8 cellular contexts compared by ENCODE assay signal in the genomic region with DNA sequence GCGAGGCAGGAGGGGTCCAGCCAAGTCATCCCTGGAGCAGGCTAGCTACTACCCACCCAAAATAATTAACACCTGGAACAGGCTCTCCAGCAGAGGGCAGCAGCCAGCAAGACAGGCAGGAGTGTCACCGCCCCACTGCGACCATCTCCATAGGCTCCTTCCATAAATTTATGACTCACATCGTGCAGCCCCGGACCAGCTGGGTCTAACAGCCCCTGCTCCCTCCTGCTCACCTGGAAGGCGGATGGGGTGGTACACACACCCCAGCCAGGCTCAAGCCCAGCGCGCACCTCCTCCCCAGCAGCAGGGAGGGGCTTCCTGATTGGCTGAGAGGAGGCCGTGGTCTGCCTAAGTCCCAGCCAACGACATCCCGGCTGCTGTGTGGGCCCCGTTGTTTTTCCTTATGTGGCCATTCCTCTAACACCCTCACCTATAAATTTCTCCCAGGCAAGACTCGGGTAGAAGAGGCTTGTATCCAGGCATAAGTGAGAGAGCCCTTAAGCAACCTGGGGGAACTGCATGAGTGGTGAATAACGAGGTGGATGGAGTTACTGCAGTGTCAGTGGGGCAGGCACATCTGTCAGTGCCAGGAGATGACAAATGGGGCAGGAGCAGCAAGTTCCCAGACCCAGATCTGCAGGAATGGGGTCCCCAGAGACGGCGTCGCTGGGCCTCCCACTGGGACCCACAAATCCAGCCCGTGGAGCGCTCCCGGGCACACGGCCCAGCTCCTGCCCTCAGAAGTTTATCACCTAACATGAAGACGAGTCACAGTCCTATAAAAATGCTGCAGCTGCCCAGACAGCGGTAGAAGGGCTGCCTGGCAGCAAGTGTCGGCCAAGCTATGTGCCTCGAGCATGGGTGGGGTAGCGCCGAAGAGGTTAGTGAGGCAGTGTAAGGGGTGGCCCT. TPM values are rescaled to one million over a fixed set of nuclear protein-coding genes. Genes with fewer than 3 reads are reported as not detected.
DNase-seq lines count a peak whose midpoint lies in the region; ATAC-seq lines count a peak whose summit lies in the region.

No MANE protein-coding gene starts in this region.

- H3K9me3 ChIP-seq in CD4-positive, alpha-beta memory T cell (ENCODE audit: control insufficient read depth in 1 of 2, low read length in 2 of 2) = no peaks in the 10 kb centered on the region

- peaks cover 2 to 17% (median 5%) of the 10 kb centered on the region in 4 donors for H3K4me1 Mint-ChIP-seq in CD4-positive, alpha-beta memory T cell
- peaks cover 1% of the 10 kb centered on the region for H3K4me1 Mint-ChIP-seq in activated CD4-positive, alpha-beta memory T cell treated with anti-CD3 and anti-CD28 coated beads, Interleukin-2, amount 10 ng/mL, durations not matched to agents 7 days and 5 days
- peaks cover 12% of the 10 kb centered on the region for H3K4me1 Mint-ChIP-seq in stimulated activated memory B cell treated with anti-CD40 and anti-IgM and Interleukin-4, amounts not matched to agents 10 μg/mL and 1 μg/mL and 100 μg/mL, for 72 hours

- no peaks in the 10 kb centered on the region for H3K9me3 Mint-ChIP-seq in CD4-positive, alpha-beta memory T cell
- no peaks in the 10 kb centered on the region for H3K9me3 Mint-ChIP-seq in activated CD4-positive, alpha-beta memory T cell treated with anti-CD3 and anti-CD28 coated beads, Interleukin-2, amount 10 ng/mL, durations not matched to agents 7 days and 5 days
- no peaks in the 10 kb centered on the region for H3K9me3 Mint-ChIP-seq in stimulated activated memory B cell treated with anti-CD40 and anti-IgM and Interleukin-4, amounts not matched to agents 10 μg/mL and 1 μg/mL and 100 μg/mL, for 72 hours

- peaks cover 6% of the 10 kb centered on the region for H3K4me1 ChIP-seq in CD4-positive, alpha-beta memory T cell (ENCODE audit: insufficient read depth, low read length)

- peak overlapping the region in 1 of 2 donors; percentile 8 for H3K4me3 ChIP-seq in CD4-positive, alpha-beta memory T cell (ENCODE audit: low read length in 2 of 2)

- H3K4me3 Mint-ChIP-seq in CD4-positive, alpha-beta memory T cell = peak overlapping the region in 7 of 8 donors; percentile 19 to 81 (median 62)
- no peak overlapping the region for H3K4me3 Mint-ChIP-seq in activated CD4-positive, alpha-beta memory T cell treated with anti-CD3 and anti-CD28 coated beads, Interleukin-2, amount 10 ng/mL, durations not matched to agents 7 days and 5 days
- H3K4me3 Mint-ChIP-seq in stimulated activated memory B cell treated with anti-CD40 and anti-IgM and Interleukin-4, amounts not matched to agents 10 μg/mL and 1 μg/mL and 100 μg/mL, for 72 hours = peak overlapping the region; percentile 54

- POLR2A ChIA-PET in CD4-positive, alpha-beta memory T cell (lab: Charles Lee; ENCODE audit: partially characterized antibody) = interaction anchor here (1.6 kb wide), 1 partner anchor 14 kb away, joined by 4 read pairs; no protein-coding TSS in a partner anchor
- POLR2A ChIA-PET in activated CD4-positive, alpha-beta memory T cell treated with anti-CD3 and anti-CD28 coated beads, Interleukin-2, amount 10 ng/mL, durations not matched to agents 7 days and 5 days (lab: Charles Lee) = interaction anchor here (0.8 kb wide), 1 partner anchor 239 kb away, joined by 3 read pairs; no protein-coding TSS in a partner anchor

- no peaks in the 10 kb centered on the region for H3K36me3 Mint-ChIP-seq in CD4-positive, alpha-beta memory T cell
- H3K36me3 Mint-ChIP-seq in activated CD4-positive, alpha-beta memory T cell treated with anti-CD3 and anti-CD28 coated beads, Interleukin-2, amount 10 ng/mL, durations not matched to agents 7 days and 5 days (ENCODE audit: low read depth) = no peaks in the 10 kb centered on the region
- no peaks in the 10 kb centered on the region for H3K36me3 Mint-ChIP-seq in stimulated activated memory B cell treated with anti-CD40 and anti-IgM and Interleukin-4, amounts not matched to agents 10 μg/mL and 1 μg/mL and 100 μg/mL, for 72 hours

- intact Hi-C loops in CD4-positive, alpha-beta memory T cell (cut with micrococcal nuclease) = no loop called here

- H3K27me3 ChIP-seq in CD4-positive, alpha-beta memory T cell (ENCODE audit: insufficient read depth, low read length) = no peaks in the 10 kb centered on the region

- no peak overlapping the region for H3K27ac ChIP-seq in CD4-positive, alpha-beta memory T cell (ENCODE audit: low read depth, low read length)

- H3K27me3 Mint-ChIP-seq in CD4-positive, alpha-beta memory T cell = no peaks in the 10 kb centered on the region
- H3K27me3 Mint-ChIP-seq in activated CD4-positive, alpha-beta memory T cell treated with anti-CD3 and anti-CD28 coated beads, Interleukin-2, amount 10 ng/mL, durations not matched to agents 7 days and 5 days = no peaks in the 10 kb centered on the region
- H3K27me3 Mint-ChIP-seq in stimulated activated memory B cell treated with anti-CD40 and anti-IgM and Interleukin-4, amounts not matched to agents 10 μg/mL and 1 μg/mL and 100 μg/mL, for 72 hours = no peaks in the 10 kb centered on the region

- peak overlapping the region in 1 of 7 donors; percentile 19 for H3K27ac Mint-ChIP-seq in CD4-positive, alpha-beta memory T cell
- no peak overlapping the region for H3K27ac Mint-ChIP-seq in activated CD4-positive, alpha-beta memory T cell treated with anti-CD3 and anti-CD28 coated beads, Interleukin-2, amount 10 ng/mL, durations not matched to agents 7 days and 5 days
- H3K27ac Mint-ChIP-seq in stimulated activated memory B cell treated with anti-CD40 and anti-IgM and Interleukin-4, amounts not matched to agents 10 μg/mL and 1 μg/mL and 100 μg/mL, for 72 hours = no peak overlapping the region

- peak; percentile 59 for ATAC-seq in stimulated activated memory B cell treated with anti-CD40 and anti-IgM and Interleukin-4, amounts not matched to agents 10 μg/mL and 1 μg/mL and 100 μg/mL, for 72 hours
- no peak for ATAC-seq in HG03097 (IDR thresholded peaks at IDR 0.05; ENCODE audit: low FRiP score, unreplicated experiment)

- no peaks in the 10 kb centered on the region for H3K36me3 ChIP-seq in CD4-positive, alpha-beta memory T cell (ENCODE audit: insufficient read depth, low read length)

- CTCF ChIA-PET in CD4-positive, alpha-beta memory T cell (lab: Charles Lee; ENCODE audit: partially characterized antibody) = interaction anchor here (0.6 to 10.1 kb wide), 24 partner anchors 8 to 1058 kb away, joined by 3 to 58 read pairs (median 3); no protein-coding TSS in a partner anchor
- CTCF ChIA-PET in activated CD4-positive, alpha-beta memory T cell treated with anti-CD3 and anti-CD28 coated beads, Interleukin-2, amount 10 ng/mL, durations not matched to agents 7 days and 5 days (lab: Charles Lee) = interaction anchor here (0.5 to 2.5 kb wide), 15 partner anchors 10 to 355 kb away, joined by 3 to 12 read pairs (median 3); no protein-coding TSS in a partner anchor

- peak; percentile 48 to 65 (median 60) for DNase-seq in CD4-positive, alpha-beta memory T cell
- DNase-seq in HK-2 (ENCODE audit: unreplicated experiment) (peak; percentile 70), NCI-H82 treated with DMSO at 0.1 percent for 48 hours (lab: John Stamatoyannopoulos, UW; ENCODE audit: unreplicated experiment) (peak; percentile 26), myocyte (ENCODE audit: low read depth) (peak; percentile 59)
- peak; percentile 70 for DNase-seq in activated CD4-positive, alpha-beta memory T cell treated with anti-CD3 and anti-CD28 coated beads, Interleukin-2, amount 10 ng/mL, durations not matched to agents 7 days and 5 days
- peak; percentile 42 for DNase-seq in effector CD8-positive, alpha-beta T cell (lab: John Stamatoyannopoulos, UW)

RNA-seq across cellular contexts. Expression of a gene that starts 43.1 kb away (rescaled TPM):
- 10 to 100 TPM; 26.9 to 27.2 TPM for total RNA-seq in CD4-positive, alpha-beta memory T cell
- polyA plus RNA-seq in CD4-positive, alpha-beta memory T cell = 10 to 100 TPM in 1 of 2 donors, 1 to 10 TPM in 1; 8.9 to 13.3 TPM
- 10 to 100 TPM; 30.0 to 31.4 TPM for total RNA-seq in activated CD4-positive, alpha-beta memory T cell treated with anti-CD3 and anti-CD28 coated beads, Interleukin-2, amount 10 ng/mL, durations not matched to agents 7 days and 5 days
- 21.7 and 23.6 TPM in 2 replicates for total RNA-seq in myocyte
- polyA plus RNA-seq in myocyte (2012) = 21.0 TPM
